In the genomic region with DNA sequence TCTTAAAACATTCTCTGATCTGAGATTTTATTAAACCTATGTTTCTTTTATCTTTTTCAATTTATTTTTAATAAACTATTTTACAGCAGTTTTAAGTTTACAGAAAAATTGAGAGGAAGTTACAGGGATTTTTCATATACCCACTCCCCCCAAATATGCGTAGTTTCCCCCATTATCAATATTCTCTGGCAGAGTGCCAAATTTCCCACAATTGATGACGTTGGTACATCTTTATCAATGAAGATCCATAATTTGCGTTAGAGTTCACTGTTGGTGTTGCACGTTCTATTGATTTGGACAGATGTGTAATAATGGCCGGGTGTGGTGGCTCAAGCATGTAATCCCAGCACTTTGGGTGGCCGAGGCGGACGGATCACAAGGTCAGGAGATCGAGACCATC, we compare ENCODE assay signal across 35 cellular contexts.
"Had no signal": no experiment of that assay in that cellular context is flagged by ENCODE, and none has a peak within 500 bp of the region (broad histone marks: within the 10 kb centered on the region; RNA-seq: fewer than 3 reads in every experiment).

No MANE protein-coding gene starts in this region.

- H3K27me3 ChIP-seq: MG63 had no signal

- H3K4me3 ChIP-seq: MG63 had no signal

- H3K36me3 ChIP-seq: MG63 had no signal

- H3K9me3 ChIP-seq: MG63 had no signal

- DNase-seq: Karpas-422, Kasumi-1, MG63, MM.1S, MV-4-11, NCI-H1048, NCI-H1092, NCI-H1092 treated with DMSO at 0.1 percent for 48 hours, NCI-H1105, NCI-H1105 treated with DMSO at 0.1 percent for 48 hours, NCI-H1417, NCI-H1417 treated with DMSO at 0.1 percent for 48 hours, NCI-H1436, NCI-H1436 treated with DMSO at 0.1 percent for 48 hours, NCI-H146, NCI-H1694, NCI-H1694 treated with DMSO at 0.1 percent for 48 hours, NCI-H187, NCI-H187 treated with DMSO at 0.1 percent for 48 hours, NCI-H1930, NCI-H2029, NCI-H2029 treated with DMSO at 0.1 percent for 48 hours, NCI-H2081, NCI-H2081 treated with DMSO at 0.1 percent for 48 hours, NCI-H2107, NCI-H2171, NCI-H2171 treated with DMSO at 0.1 percent for 48 hours, NCI-H2227 treated with DMSO at 0.1 percent for 48 hours, NCI-H226, NCI-H345, NCI-H446, NCI-H446 treated with DMSO at 0.1 percent for 48 hours, NCI-H510A, NCI-H510A treated with DMSO at 0.1 percent for 48 hours, NCI-H524 had no signal
